21 cellular contexts compared by ENCODE assay signal in the genomic region with DNA sequence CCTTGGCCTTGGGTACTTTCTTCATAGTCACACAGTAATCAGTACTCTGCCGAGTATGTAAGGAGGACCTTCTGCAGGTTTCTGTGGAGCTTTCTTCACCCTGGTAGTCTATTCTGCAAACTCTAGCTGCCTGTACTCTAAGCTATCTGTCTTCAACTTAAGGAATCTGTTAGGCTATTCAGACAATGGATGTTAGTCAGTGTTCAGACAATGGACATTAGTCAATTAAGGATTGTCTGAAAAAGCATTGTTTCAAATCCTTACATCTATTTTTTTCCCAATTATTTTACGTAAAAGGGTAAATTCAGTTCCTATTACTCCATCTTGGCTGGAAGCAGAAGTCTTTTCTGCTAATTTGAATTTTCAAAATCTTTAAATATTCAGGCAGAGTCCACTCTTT.
"Had no signal": no experiment of that assay in that cellular context is flagged by ENCODE, and none has a peak within 500 bp of the region (broad histone marks: within the 10 kb centered on the region; RNA-seq: fewer than 3 reads in every experiment).

No MANE protein-coding gene starts in this region.

- ATAC-seq: K562, WTC11 had no signal

- H3K27me3 Mint-ChIP-seq: activated CD8-positive, alpha-beta T cell treated with anti-CD3 and anti-CD28 coated beads for 36 hours; brain; central memory CD8-positive, alpha-beta T cell had no signal

- H3K4me1 Mint-ChIP-seq: brain; central memory CD8-positive, alpha-beta T cell had no signal

- H3K27ac Mint-ChIP-seq: brain; T-helper 1 cell treated with Interleukin-12 subunit alpha and Interleukin-12 subunit beta and Interleukin-4 antibody, amounts not matched to agents 30 μg/mL and 1 μg/mL, for 36 hours had no signal

- H3K4me3 ChIP-seq: K562 had no signal

- H3K9me3 Mint-ChIP-seq: central memory CD8-positive, alpha-beta T cell; WTC11 had no signal

- DNase-seq: activated CD4-positive, alpha-beta T cell treated with anti-CD3 and anti-CD28 coated beads, Interleukin-2, amount 50 U/mL, for 1 hour; activated CD4-positive, CD25-positive, alpha-beta regulatory T cell treated with anti-CD3 and anti-CD28 coated beads, Interleukin-2, amount 50 U/mL, for 72 hours; activated CD8-positive, alpha-beta memory T cell treated with anti-CD3 and anti-CD28 coated beads, Interleukin-2, amount 50 U/mL, for 4 hours; activated gamma-delta T cell treated with Interleukin-2 at 50 U/mL for 16 hours; activated T-cell treated with anti-CD3 and anti-CD28 coated beads, Interleukin-2, amount 50 U/mL, for 1 hour; amygdala; Karpas-422; MM.1S; NCI-H1105; NCI-H1436 treated with DMSO at 0.1 percent for 48 hours; NCI-H187; NCI-H2081; NCI-H510A treated with DMSO at 0.1 percent for 48 hours; NCI-H69; SHP77 treated with DMSO at 0.1 percent for 48 hours had no signal

- H3K4me3 Mint-ChIP-seq: activated CD8-positive, alpha-beta T cell treated with anti-CD3 and anti-CD28 coated beads for 36 hours; brain; central memory CD8-positive, alpha-beta T cell; T-helper 1 cell treated with Interleukin-12 subunit alpha and Interleukin-12 subunit beta and Interleukin-4 antibody, amounts not matched to agents 30 μg/mL and 1 μg/mL, for 36 hours; WTC11 had no signal
